Comparison of ENCODE assay signal across 1 cellular context in the genomic region with DNA sequence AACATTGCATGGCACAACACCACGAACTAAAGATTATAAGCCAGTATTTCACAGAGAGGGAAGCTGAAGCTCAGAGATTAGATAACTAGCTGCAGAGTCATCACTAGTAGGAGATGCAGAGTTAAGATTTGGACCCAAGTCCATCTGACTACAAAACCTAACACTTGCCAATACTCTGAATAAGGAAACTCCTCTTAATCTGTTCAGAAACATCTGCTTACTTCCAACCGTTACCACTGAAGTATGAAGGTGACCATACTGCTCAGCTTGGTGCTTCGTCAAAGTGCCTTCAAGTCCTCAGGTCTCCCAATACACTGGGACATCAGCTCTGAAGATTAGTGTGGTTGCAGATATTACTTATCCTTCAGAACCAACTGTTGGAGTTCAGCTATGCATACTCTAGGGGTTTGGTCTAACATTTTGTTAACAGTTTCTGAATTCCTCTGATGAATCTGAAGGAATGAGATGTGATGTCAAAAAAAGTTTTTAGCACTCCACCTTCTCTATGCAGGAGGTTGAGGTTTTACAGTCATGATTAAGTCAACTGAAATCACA.
A peak's percentile ranks its signal among the peaks of the same experiment; 100 is the strongest.
TF ChIP-seq lines count a peak whose summit lies in the region.

No MANE protein-coding gene starts in this region.

TF ChIP-seq in K562, 482 proteins besides CTCF, POLR2A, EP300 and RAD21 (continued from another document and continues in another):
- TF ChIP-seq, protein P1, sequence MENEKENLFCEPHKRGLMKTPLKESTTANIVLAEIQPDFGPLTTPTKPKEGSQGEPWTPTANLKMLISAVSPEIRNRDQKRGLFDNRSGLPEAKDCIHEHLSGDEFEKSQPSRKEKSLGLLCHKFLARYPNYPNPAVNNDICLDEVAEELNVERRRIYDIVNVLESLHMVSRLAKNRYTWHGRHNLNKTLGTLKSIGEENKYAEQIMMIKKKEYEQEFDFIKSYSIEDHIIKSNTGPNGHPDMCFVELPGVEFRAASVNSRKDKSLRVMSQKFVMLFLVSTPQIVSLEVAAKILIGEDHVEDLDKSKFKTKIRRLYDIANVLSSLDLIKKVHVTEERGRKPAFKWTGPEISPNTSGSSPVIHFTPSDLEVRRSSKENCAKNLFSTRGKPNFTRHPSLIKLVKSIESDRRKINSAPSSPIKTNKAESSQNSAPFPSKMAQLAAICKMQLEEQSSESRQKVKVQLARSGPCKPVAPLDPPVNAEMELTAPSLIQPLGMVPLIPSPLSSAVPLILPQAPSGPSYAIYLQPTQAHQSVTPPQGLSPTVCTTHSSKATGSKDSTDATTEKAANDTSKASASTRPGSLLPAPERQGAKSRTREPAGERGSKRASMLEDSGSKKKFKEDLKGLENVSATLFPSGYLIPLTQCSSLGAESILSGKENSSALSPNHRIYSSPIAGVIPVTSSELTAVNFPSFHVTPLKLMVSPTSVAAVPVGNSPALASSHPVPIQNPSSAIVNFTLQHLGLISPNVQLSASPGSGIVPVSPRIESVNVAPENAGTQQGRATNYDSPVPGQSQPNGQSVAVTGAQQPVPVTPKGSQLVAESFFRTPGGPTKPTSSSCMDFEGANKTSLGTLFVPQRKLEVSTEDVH (IDR thresholded peaks at IDR 0.05; ENCODE audit: low read depth, partially characterized antibody) = no peak
- TF ChIP-seq ARID2 (IDR thresholded peaks at IDR 0.05) = no peak
- TF ChIP-seq ZBED1 (IDR thresholded peaks at IDR 0.05) = no peak
- TF ChIP-seq IRF2 (CRISPR knock-in tag; IDR thresholded peaks at IDR 0.05) = no peak
- no peak for TF ChIP-seq FOS (IDR thresholded peaks at IDR 0.05; ENCODE audit: extremely low read depth, insufficient read length)
- no peak for TF ChIP-seq PTTG1 (tag; IDR thresholded peaks at IDR 0.05; ENCODE audit: low read depth)
- no peak for TF ChIP-seq MYNN (IDR thresholded peaks at IDR 0.05)
- no peak for TF ChIP-seq MYNN (CRISPR knock-in tag; IDR thresholded peaks at IDR 0.05)
- no peak for TF ChIP-seq TAF15 (IDR thresholded peaks at IDR 0.05; ENCODE audit: low read depth, low read length)
- TF ChIP-seq, protein P2, sequence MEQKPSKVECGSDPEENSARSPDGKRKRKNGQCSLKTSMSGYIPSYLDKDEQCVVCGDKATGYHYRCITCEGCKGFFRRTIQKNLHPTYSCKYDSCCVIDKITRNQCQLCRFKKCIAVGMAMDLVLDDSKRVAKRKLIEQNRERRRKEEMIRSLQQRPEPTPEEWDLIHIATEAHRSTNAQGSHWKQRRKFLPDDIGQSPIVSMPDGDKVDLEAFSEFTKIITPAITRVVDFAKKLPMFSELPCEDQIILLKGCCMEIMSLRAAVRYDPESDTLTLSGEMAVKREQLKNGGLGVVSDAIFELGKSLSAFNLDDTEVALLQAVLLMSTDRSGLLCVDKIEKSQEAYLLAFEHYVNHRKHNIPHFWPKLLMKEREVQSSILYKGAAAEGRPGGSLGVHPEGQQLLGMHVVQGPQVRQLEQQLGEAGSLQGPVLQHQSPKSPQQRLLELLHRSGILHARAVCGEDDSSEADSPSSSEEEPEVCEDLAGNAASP (IDR thresholded peaks at IDR 0.05) = no peak
- no peak for TF ChIP-seq PHF20 (IDR thresholded peaks at IDR 0.05; ENCODE audit: partially characterized antibody)
- TF ChIP-seq RBM14 (IDR thresholded peaks at IDR 0.05; ENCODE audit: borderline replicate concordance, insufficient read depth, low read depth, low read length) = no peak
- TF ChIP-seq POLR3A (IDR thresholded peaks at IDR 0.05; ENCODE audit: borderline replicate concordance, extremely low read depth, insufficient read depth, insufficient read length) = no peak
- TF ChIP-seq ZNF507 (tag; conservative IDR thresholded peaks at IDR 0.05) = no peak
- TF ChIP-seq MTA2 (IDR thresholded peaks at IDR 0.05; ENCODE audit: low read depth) = peak; percentile 93
- TF ChIP-seq LARP7 (IDR thresholded peaks at IDR 0.05) = no peak
- TF ChIP-seq ZNF79 (CRISPR knock-in tag; IDR thresholded peaks at IDR 0.05; ENCODE audit: low read depth) = 0 out of 2 replicates have a peak, but pooled peaks have one; percentile 21
- no peak for TF ChIP-seq PCBP2 (IDR thresholded peaks at IDR 0.05; ENCODE audit: low read depth, low read length, poor library complexity, severe bottlenecking)
- no peak; the same call in none of the 2 replicates for TF ChIP-seq ELF4 (CRISPR knock-in tag; IDR thresholded peaks at IDR 0.05)
- TF ChIP-seq, protein P3, sequence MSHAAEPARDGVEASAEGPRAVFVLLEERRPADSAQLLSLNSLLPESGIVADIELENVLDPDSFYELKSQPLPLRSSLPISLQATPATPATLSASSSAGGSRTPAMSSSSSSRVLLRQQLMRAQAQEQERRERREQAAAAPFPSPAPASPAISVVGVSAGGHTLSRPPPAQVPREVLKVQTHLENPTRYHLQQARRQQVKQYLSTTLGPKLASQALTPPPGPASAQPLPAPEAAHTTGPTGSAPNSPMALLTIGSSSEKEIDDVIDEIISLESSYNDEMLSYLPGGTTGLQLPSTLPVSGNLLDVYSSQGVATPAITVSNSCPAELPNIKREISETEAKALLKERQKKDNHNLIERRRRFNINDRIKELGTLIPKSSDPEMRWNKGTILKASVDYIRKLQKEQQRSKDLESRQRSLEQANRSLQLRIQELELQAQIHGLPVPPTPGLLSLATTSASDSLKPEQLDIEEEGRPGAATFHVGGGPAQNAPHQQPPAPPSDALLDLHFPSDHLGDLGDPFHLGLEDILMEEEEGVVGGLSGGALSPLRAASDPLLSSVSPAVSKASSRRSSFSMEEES (CRISPR knock-in tag; IDR thresholded peaks at IDR 0.05) = no peak
- TF ChIP-seq RB1 (IDR thresholded peaks at IDR 0.05; ENCODE audit: low read depth) = no peak
- TF ChIP-seq BRD9 (IDR thresholded peaks at IDR 0.05; ENCODE audit: low read depth, partially characterized antibody) = peak; percentile 81
- TF ChIP-seq MAFK (IDR thresholded peaks at IDR 0.05; ENCODE audit: low read length) = peak; percentile 74
- no peak for TF ChIP-seq HDGF (IDR thresholded peaks at IDR 0.05)
- no peak for TF ChIP-seq ZNF717 (CRISPR knock-in tag; IDR thresholded peaks at IDR 0.05)
- TF ChIP-seq DACH1 (IDR thresholded peaks at IDR 0.05; ENCODE audit: partially characterized antibody) = no peak
- TF ChIP-seq ZNF436 (CRISPR knock-in tag; IDR thresholded peaks at IDR 0.05) = no peak
- no peak for TF ChIP-seq ZSCAN32 (CRISPR knock-in tag; IDR thresholded peaks at IDR 0.05)
- TF ChIP-seq ZNF778 (CRISPR knock-in tag; IDR thresholded peaks at IDR 0.05) = no peak
- TF ChIP-seq, protein P4, sequence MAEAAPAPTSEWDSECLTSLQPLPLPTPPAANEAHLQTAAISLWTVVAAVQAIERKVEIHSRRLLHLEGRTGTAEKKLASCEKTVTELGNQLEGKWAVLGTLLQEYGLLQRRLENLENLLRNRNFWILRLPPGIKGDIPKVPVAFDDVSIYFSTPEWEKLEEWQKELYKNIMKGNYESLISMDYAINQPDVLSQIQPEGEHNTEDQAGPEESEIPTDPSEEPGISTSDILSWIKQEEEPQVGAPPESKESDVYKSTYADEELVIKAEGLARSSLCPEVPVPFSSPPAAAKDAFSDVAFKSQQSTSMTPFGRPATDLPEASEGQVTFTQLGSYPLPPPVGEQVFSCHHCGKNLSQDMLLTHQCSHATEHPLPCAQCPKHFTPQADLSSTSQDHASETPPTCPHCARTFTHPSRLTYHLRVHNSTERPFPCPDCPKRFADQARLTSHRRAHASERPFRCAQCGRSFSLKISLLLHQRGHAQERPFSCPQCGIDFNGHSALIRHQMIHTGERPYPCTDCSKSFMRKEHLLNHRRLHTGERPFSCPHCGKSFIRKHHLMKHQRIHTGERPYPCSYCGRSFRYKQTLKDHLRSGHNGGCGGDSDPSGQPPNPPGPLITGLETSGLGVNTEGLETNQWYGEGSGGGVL (CRISPR knock-in tag; IDR thresholded peaks at IDR 0.05) = no peak
- TF ChIP-seq NR2C2 (CRISPR knock-in tag; IDR thresholded peaks at IDR 0.05) = no peak
- TF ChIP-seq NR2C2 (tag; IDR thresholded peaks at IDR 0.05) = no peak
- TF ChIP-seq, protein P5, sequence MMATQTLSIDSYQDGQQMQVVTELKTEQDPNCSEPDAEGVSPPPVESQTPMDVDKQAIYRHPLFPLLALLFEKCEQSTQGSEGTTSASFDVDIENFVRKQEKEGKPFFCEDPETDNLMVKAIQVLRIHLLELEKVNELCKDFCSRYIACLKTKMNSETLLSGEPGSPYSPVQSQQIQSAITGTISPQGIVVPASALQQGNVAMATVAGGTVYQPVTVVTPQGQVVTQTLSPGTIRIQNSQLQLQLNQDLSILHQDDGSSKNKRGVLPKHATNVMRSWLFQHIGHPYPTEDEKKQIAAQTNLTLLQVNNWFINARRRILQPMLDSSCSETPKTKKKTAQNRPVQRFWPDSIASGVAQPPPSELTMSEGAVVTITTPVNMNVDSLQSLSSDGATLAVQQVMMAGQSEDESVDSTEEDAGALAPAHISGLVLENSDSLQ (IDR thresholded peaks at IDR 0.05) = no peak
- TF ChIP-seq WHSC1 (IDR thresholded peaks at IDR 0.05; ENCODE audit: low read length) = no peak
- TF ChIP-seq, protein P6, sequence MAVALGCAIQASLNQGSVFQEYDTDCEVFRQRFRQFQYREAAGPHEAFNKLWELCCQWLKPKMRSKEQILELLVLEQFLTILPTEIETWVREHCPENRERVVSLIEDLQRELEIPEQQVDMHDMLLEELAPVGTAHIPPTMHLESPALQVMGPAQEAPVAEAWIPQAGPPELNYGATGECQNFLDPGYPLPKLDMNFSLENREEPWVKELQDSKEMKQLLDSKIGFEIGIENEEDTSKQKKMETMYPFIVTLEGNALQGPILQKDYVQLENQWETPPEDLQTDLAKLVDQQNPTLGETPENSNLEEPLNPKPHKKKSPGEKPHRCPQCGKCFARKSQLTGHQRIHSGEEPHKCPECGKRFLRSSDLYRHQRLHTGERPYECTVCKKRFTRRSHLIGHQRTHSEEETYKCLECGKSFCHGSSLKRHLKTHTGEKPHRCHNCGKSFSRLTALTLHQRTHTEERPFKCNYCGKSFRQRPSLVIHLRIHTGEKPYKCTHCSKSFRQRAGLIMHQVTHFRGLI (CRISPR knock-in tag; IDR thresholded peaks at IDR 0.05) = peak; percentile 81; the same call in 1 of the 2 replicates
- TF ChIP-seq GABPB2 (CRISPR knock-in tag; conservative IDR thresholded peaks at IDR 0.05) = no peak
- no peak for TF ChIP-seq ZNF347 (CRISPR knock-in tag; IDR thresholded peaks at IDR 0.05; ENCODE audit: low read depth)
- TF ChIP-seq, protein P7, sequence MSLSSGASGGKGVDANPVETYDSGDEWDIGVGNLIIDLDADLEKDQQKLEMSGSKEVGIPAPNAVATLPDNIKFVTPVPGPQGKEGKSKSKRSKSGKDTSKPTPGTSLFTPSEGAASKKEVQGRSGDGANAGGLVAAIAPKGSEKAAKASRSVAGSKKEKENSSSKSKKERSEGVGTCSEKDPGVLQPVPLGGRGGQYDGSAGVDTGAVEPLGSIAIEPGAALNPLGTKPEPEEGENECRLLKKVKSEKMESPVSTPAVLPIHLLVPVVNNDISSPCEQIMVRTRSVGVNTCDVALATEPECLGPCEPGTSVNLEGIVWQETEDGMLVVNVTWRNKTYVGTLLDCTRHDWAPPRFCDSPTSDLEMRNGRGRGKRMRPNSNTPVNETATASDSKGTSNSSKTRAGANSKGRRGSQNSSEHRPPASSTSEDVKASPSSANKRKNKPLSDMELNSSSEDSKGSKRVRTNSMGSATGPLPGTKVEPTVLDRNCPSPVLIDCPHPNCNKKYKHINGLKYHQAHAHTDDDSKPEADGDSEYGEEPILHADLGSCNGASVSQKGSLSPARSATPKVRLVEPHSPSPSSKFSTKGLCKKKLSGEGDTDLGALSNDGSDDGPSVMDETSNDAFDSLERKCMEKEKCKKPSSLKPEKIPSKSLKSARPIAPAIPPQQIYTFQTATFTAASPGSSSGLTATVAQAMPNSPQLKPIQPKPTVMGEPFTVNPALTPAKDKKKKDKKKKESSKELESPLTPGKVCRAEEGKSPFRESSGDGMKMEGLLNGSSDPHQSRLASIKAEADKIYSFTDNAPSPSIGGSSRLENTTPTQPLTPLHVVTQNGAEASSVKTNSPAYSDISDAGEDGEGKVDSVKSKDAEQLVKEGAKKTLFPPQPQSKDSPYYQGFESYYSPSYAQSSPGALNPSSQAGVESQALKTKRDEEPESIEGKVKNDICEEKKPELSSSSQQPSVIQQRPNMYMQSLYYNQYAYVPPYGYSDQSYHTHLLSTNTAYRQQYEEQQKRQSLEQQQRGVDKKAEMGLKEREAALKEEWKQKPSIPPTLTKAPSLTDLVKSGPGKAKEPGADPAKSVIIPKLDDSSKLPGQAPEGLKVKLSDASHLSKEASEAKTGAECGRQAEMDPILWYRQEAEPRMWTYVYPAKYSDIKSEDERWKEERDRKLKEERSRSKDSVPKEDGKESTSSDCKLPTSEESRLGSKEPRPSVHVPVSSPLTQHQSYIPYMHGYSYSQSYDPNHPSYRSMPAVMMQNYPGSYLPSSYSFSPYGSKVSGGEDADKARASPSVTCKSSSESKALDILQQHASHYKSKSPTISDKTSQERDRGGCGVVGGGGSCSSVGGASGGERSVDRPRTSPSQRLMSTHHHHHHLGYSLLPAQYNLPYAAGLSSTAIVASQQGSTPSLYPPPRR (CRISPR knock-in tag; IDR thresholded peaks at IDR 0.05; ENCODE audit: borderline replicate concordance) = no peak
- no peak for TF ChIP-seq ILK (tag; IDR thresholded peaks at IDR 0.05; ENCODE audit: borderline replicate concordance, low read depth)
- TF ChIP-seq EHMT2 (IDR thresholded peaks at IDR 0.05) = no peak
- TF ChIP-seq, protein P8, sequence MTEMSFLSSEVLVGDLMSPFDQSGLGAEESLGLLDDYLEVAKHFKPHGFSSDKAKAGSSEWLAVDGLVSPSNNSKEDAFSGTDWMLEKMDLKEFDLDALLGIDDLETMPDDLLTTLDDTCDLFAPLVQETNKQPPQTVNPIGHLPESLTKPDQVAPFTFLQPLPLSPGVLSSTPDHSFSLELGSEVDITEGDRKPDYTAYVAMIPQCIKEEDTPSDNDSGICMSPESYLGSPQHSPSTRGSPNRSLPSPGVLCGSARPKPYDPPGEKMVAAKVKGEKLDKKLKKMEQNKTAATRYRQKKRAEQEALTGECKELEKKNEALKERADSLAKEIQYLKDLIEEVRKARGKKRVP (CRISPR knock-in tag; IDR thresholded peaks at IDR 0.05) = peak; percentile 51; the same call in 1 of the 2 replicates
- no peak for TF ChIP-seq ZNF551 (CRISPR knock-in tag; IDR thresholded peaks at IDR 0.05)
- TF ChIP-seq ZNF121 (CRISPR knock-in tag; conservative IDR thresholded peaks at IDR 0.05) = no peak
- peak; percentile 97 for TF ChIP-seq TAL1 (IDR thresholded peaks at IDR 0.05)
- TF ChIP-seq MXI1 (IDR thresholded peaks at IDR 0.05; ENCODE audit: low read depth, low read length) = 0 out of 2 replicates have a peak, but pooled peaks have one; percentile 10
- TF ChIP-seq, protein P9, sequence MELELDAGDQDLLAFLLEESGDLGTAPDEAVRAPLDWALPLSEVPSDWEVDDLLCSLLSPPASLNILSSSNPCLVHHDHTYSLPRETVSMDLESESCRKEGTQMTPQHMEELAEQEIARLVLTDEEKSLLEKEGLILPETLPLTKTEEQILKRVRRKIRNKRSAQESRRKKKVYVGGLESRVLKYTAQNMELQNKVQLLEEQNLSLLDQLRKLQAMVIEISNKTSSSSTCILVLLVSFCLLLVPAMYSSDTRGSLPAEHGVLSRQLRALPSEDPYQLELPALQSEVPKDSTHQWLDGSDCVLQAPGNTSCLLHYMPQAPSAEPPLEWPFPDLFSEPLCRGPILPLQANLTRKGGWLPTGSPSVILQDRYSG (tag; conservative IDR thresholded peaks at IDR 0.05; ENCODE audit: low read depth) = peak; percentile 60
- no peak; the same call in 1 of the 2 replicates for TF ChIP-seq ZNF76 (CRISPR knock-in tag; IDR thresholded peaks at IDR 0.05; ENCODE audit: borderline replicate concordance)
- no peak for TF ChIP-seq SMARCB1 (IDR thresholded peaks at IDR 0.05; ENCODE audit: insufficient read length, low read depth)
- TF ChIP-seq POLR2B (IDR thresholded peaks at IDR 0.05; ENCODE audit: low read depth, partially characterized antibody) = no peak
- no peak for TF ChIP-seq SUPT5H (IDR thresholded peaks at IDR 0.05)
- no peak; the same call in 1 of the 2 replicates for TF ChIP-seq NR2C1 (IDR thresholded peaks at IDR 0.05)
- TF ChIP-seq NR2C1 (tag; IDR thresholded peaks at IDR 0.05) = 0 out of 2 replicates have a peak, but pooled peaks have one; percentile 16
- no peak for TF ChIP-seq EGR1 (conservative IDR thresholded peaks at IDR 0.05)
